Comparison of ENCODE assay signal across 9 cellular contexts in the genomic region with DNA sequence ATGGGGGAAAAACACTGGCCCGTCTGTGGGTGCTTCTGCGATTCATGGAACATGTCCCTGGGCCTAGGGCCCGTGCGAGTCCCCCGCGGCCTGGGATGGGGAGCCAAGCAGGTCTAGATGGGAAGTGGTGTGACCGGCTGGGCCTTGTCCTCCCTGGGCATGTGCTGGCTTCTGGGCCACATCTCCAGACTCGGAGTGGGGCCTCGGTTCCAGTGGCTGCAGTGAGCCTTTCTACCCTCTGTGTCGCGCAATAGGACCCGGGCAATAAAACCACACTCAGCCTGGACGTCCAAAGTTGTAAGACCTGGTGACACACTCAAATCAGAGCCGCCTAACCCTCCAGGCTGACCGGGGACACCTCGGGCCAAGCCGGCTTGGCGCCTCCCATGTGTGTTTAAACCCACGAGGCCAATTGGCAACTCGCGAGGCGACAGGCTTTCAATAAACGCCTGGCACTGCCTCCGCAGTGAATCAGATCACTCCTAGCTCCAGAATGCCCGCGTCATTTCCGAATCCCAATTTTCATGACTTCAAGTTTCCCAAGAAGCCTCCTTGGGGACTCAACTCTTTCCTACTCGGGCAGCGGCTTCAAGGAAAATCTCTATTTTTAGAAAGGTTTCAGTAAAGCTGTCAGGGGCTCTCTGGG. TPM values are rescaled to one million over a fixed set of nuclear protein-coding genes. Genes with fewer than 3 reads are reported as not detected.
DNase-seq lines count a peak whose midpoint lies in the region; ATAC-seq and TF ChIP-seq lines count a peak whose summit lies in the region.
"Had no signal": no experiment of that assay in that cellular context is flagged by ENCODE, and none has a peak within 500 bp of the region (broad histone marks: within the 10 kb centered on the region; RNA-seq: fewer than 3 reads in every experiment).

No MANE protein-coding gene starts in this region.

- H3K4me3 ChIP-seq in duodenal mucosa (ENCODE audit: low read depth in 1 of 2, low read length in 2 of 2), result no peak overlapping the region
- H3K4me3 ChIP-seq in lung, result no peak overlapping the region
- H3K4me3 ChIP-seq in stomach smooth muscle (ENCODE audit: low read length in 2 of 2), result peak overlapping the region in 1 of 2 donors; percentile 47

- H3K36me3 Mint-ChIP-seq in IgD-negative memory B cell, result peaks cover 15% of the 10 kb centered on the region

- H3K9me3 ChIP-seq in duodenal mucosa (ENCODE audit: control insufficient read depth in 1 of 2, low read length in 2 of 2) (no peaks in the 10 kb centered on the region), lung (ENCODE audit: control insufficient read depth in 2 of 2, insufficient read depth in 1 of 2, low read length in 1 of 2) (no peaks in the 10 kb centered on the region), stomach smooth muscle (ENCODE audit: control insufficient read depth in 2 of 2, low read length in 2 of 2) (no peaks in the 10 kb centered on the region)

- H3K4me3 Mint-ChIP-seq in IgD-negative memory B cell, result peak overlapping the region in 3 of 4 donors; percentile 47 to 89 (median 81)

- H3K9ac ChIP-seq in duodenal mucosa (ENCODE audit: low read depth in 1 of 2, low read length in 2 of 2), result no peak overlapping the region
- H3K9ac ChIP-seq in stomach smooth muscle (ENCODE audit: low read length in 2 of 2), result peak overlapping the region; percentile 66 to 67

- DNase-seq in lung (ENCODE audit: low spot score), result no peak
- DNase-seq in NCI-H748 treated with DMSO at 0.1 percent for 48 hours (lab: John Stamatoyannopoulos, UW), result no peak
- no peak for DNase-seq in cerebellar nuclear complex (lab: John Stamatoyannopoulos, UW)

- peaks cover 30 to 64% (median 38%) of the 10 kb centered on the region in 3 donors for H3K4me1 Mint-ChIP-seq in IgD-negative memory B cell

- H3K27ac ChIP-seq in duodenal mucosa (ENCODE audit: low read depth, low read length) (peak overlapping the region; percentile 67), lung (ENCODE audit: low read depth in 1 of 2, low read length in 1 of 2) (peak overlapping the region; percentile 54 to 89), stomach smooth muscle (ENCODE audit: low read length) (peak overlapping the region; percentile 92)
- H3K27ac ChIP-seq: epithelial cell of prostate had no signal

- H3K4me1 ChIP-seq in duodenal mucosa (ENCODE audit: control insufficient read depth in 1 of 2, insufficient read depth in 2 of 2, low read length in 2 of 2) (peaks cover 8 to 14% of the 10 kb centered on the region in 2 donors), lung (ENCODE audit: control insufficient read depth in 2 of 2, insufficient read depth in 2 of 2, low read length in 2 of 2) (peaks cover 5 to 7% of the 10 kb centered on the region in 2 donors), stomach smooth muscle (ENCODE audit: control insufficient read depth, insufficient read depth, low read length) (peaks cover 35% of the 10 kb centered on the region)

- WGBS in lung, 2 donors, result 81 to 84% methylated on average over 29 of the region's 29 CpGs

- H3K27me3 ChIP-seq in duodenal mucosa (ENCODE audit: control insufficient read depth in 1 of 2, insufficient read depth in 2 of 2, low read length in 2 of 2) (no peaks in the 10 kb centered on the region), lung (ENCODE audit: control insufficient read depth, insufficient read depth) (no peaks in the 10 kb centered on the region), stomach smooth muscle (ENCODE audit: control insufficient read depth in 1 of 2, insufficient read depth in 2 of 2, low read length in 2 of 2) (no peaks in the 10 kb centered on the region)

- no peak for TF ChIP-seq CTCF in lung (IDR thresholded peaks at IDR 0.05; ENCODE audit: control extremely low read depth, extremely low read depth)

- H3K27me3 Mint-ChIP-seq in IgD-negative memory B cell, result no peaks in the 10 kb centered on the region

- peak; percentile 9 for ATAC-seq in lung (ENCODE audit: insufficient read depth, low FRiP score)
- ATAC-seq in HG03139 (IDR thresholded peaks at IDR 0.05; ENCODE audit: unreplicated experiment), result no peak
- no peak for ATAC-seq in HG03469 (IDR thresholded peaks at IDR 0.05; ENCODE audit: unreplicated experiment)

- peaks cover under 1 to 13% (median 9%) of the 10 kb centered on the region in 3 donors for H3K9me3 Mint-ChIP-seq in IgD-negative memory B cell

- peak overlapping the region; percentile 95 to 99 (median 99) for H3K27ac Mint-ChIP-seq in IgD-negative memory B cell

- H3K36me3 ChIP-seq in duodenal mucosa (ENCODE audit: control insufficient read depth in 1 of 2, insufficient read depth in 2 of 2, low read length in 2 of 2) (peaks cover 20 to 54% of the 10 kb centered on the region in 2 donors), lung (ENCODE audit: control insufficient read depth in 2 of 2, insufficient read depth in 2 of 2, low read length in 2 of 2) (peaks cover 0 to 39% of the 10 kb centered on the region in 2 donors), stomach smooth muscle (ENCODE audit: control insufficient read depth in 2 of 2, insufficient read depth in 2 of 2, low read length in 2 of 2) (peaks cover 21 to 27% of the 10 kb centered on the region in 2 donors)

RNA-seq across cellular contexts. Expression of a gene that starts 57.3 kb away (rescaled TPM):
- polyA plus RNA-seq in IgD-negative memory B cell (199 TPM), lung (100 to 1,000 TPM in 1 of 2 donors, 1 to 10 TPM in 1; 7.7 to 121 TPM)
- 100 to 1,000 TPM in 1 of 2 donors, 10 to 100 TPM in 1; 32.5 to 104 TPM for total RNA-seq in lung

Comparison
In these comparisons a context has a peak if more than half of its experiments do, and no peak if none do; other contexts are left out.
1. H3K9ac ChIP-seq: peak in stomach smooth muscle (2 of 2); none in duodenal mucosa (0 of 2).
2. Peak in every context shown above with its lines, with median percentiles within 50 percentile points of each other: H3K27ac ChIP-seq.